Comparison of ENCODE assay signal across 14 cellular contexts in the genomic region with DNA sequence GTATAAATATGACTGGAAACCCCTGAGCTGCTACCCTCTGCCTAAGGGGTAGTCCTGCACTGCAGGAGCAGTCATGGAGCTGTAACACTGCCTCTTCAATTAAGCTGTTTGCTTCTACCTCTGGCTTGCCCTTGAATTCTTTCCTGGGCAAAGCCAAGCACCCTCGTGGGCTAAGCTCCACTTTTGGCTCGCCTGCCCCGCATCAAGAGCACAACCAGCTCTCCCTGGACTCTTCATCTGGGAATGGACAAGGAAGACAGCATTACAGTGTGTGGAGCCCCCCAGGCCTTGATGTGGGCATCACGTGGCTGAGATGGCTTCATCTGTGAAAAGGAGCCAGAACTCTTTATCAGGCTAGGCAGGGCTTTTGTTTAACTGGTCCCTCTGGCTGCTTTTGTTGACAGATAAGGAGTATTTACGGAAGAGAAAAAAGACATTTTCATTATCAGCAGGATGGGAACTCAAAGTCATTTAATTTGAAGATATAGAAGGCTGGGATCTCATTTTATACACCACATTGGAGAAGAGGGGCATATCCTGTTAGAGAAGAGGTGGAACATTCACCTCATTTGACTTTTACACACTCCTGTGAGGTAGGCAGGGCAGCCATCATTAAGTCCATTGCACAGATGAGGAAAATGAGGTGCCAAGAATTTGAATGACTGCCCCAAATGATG.
DNase-seq lines count a peak whose midpoint lies in the region; ATAC-seq and TF ChIP-seq lines count a peak whose summit lies in the region.
"Had no signal": no experiment of that assay in that cellular context is flagged by ENCODE, and none has a peak within 500 bp of the region (broad histone marks: within the 10 kb centered on the region; RNA-seq: fewer than 3 reads in every experiment).

No MANE protein-coding gene starts in this region.

- H3K9me3 Mint-ChIP-seq in endothelial cell (ENCODE audit: unreplicated experiment) = no peaks in the 10 kb centered on the region

- H3K4me3 Mint-ChIP-seq in endothelial cell (ENCODE audit: unreplicated experiment) = no peak overlapping the region
- H3K4me3 Mint-ChIP-seq: B cell; CD8-positive, alpha-beta memory T cell had no signal

- H3K4me1 Mint-ChIP-seq in endothelial cell (ENCODE audit: unreplicated experiment) = peaks cover 29% of the 10 kb centered on the region
- H3K4me1 Mint-ChIP-seq: B cell; CD8-positive, alpha-beta memory T cell had no signal

- H3K27ac ChIP-seq in caudate nucleus (ENCODE audit: low read depth, low read length) (peak overlapping the region; percentile 90), right lobe of liver (no peak overlapping the region), coronary artery (no peak overlapping the region)

- H3K27me3 ChIP-seq in right lobe of liver = no peaks in the 10 kb centered on the region

- intact Hi-C loops in right lobe of liver (cut with DNase I) = no loop called here

- peaks cover 6% of the 10 kb centered on the region for H3K27me3 Mint-ChIP-seq in endothelial cell (ENCODE audit: unreplicated experiment)
- H3K27me3 Mint-ChIP-seq: B cell had no signal

- H3K9me3 ChIP-seq in right lobe of liver = no peaks in the 10 kb centered on the region

- H3K4me3 ChIP-seq in right lobe of liver (no peak overlapping the region), coronary artery (no peak overlapping the region)

- WGBS in right lobe of liver (ENCODE audit: insufficient coverage, low coverage, low lambda C conversion rate, missing lambda C conversion rate) = 61% methylated on average over 3 of the region's 5 CpGs

- H3K27ac Mint-ChIP-seq in endothelial cell (ENCODE audit: unreplicated experiment) = no peak overlapping the region
- H3K27ac Mint-ChIP-seq: B cell had no signal

- peak; percentile 49 for DNase-seq in ELF-1 (ENCODE audit: low read depth, low spot score)
- peak; percentile 23 for DNase-seq in OCI-M1 (lab: John Stamatoyannopoulos, UW)
- DNase-seq in caudate nucleus (lab: John Stamatoyannopoulos, UW) = no peak
- DNase-seq in right lobe of liver = no peak
- DNase-seq in endothelial cell (ENCODE audit: low spot score) = no peak
- DNase-seq in coronary artery (ENCODE audit: low spot score) = no peak
- no peak for DNase-seq in stimulated activated CD4-positive, alpha-beta T cell treated with anti-CD3 and anti-CD28 coated beads, Interleukin-1b, Interleukin-23, amount 100 ng/mL, for 48 hours
- DNase-seq in NCI-H2081 treated with DMSO at 0.1 percent for 48 hours (lab: John Stamatoyannopoulos, UW) = no peak
- DNase-seq: CD8-positive, alpha-beta memory T cell; KBM-7; NCI-H1048; NCI-H187; NCI-H510A had no signal

- no peak for TF ChIP-seq CTCF in right lobe of liver (IDR thresholded peaks at IDR 0.05)
- TF ChIP-seq CTCF in endothelial cell (IDR thresholded peaks at IDR 0.05; ENCODE audit: unreplicated experiment) = no peak
- TF ChIP-seq CTCF in coronary artery (IDR thresholded peaks at IDR 0.05) = no peak

- no peaks in the 10 kb centered on the region for H3K36me3 ChIP-seq in right lobe of liver

- H3K36me3 Mint-ChIP-seq in endothelial cell (ENCODE audit: low read depth, unreplicated experiment) = peaks cover 6% of the 10 kb centered on the region

- no peak for TF ChIP-seq POLR2A in right lobe of liver (IDR thresholded peaks at IDR 0.05)

- ATAC-seq in right lobe of liver = peak; percentile 59 to 80 (median 67)

- H3K4me1 ChIP-seq in right lobe of liver = peaks cover 0 to under 1% (median 0%) of the 10 kb centered on the region in 4 donors

Comparison
In these comparisons a context has a peak if more than half of its experiments do, and no peak if none do; other contexts are left out.
1. DNase-seq: peak in ELF-1 (single experiment) and OCI-M1 (single experiment); none in caudate nucleus (0 of 61), right lobe of liver (0 of 3), endothelial cell (single experiment), coronary artery (single experiment), stimulated activated CD4-positive, alpha-beta T cell treated with anti-CD3 and anti-CD28 coated beads, Interleukin-1b, Interleukin-23, amount 100 ng/mL, for 48 hours (single experiment) and NCI-H2081 treated with DMSO at 0.1 percent for 48 hours (single experiment).